In the genomic region with DNA sequence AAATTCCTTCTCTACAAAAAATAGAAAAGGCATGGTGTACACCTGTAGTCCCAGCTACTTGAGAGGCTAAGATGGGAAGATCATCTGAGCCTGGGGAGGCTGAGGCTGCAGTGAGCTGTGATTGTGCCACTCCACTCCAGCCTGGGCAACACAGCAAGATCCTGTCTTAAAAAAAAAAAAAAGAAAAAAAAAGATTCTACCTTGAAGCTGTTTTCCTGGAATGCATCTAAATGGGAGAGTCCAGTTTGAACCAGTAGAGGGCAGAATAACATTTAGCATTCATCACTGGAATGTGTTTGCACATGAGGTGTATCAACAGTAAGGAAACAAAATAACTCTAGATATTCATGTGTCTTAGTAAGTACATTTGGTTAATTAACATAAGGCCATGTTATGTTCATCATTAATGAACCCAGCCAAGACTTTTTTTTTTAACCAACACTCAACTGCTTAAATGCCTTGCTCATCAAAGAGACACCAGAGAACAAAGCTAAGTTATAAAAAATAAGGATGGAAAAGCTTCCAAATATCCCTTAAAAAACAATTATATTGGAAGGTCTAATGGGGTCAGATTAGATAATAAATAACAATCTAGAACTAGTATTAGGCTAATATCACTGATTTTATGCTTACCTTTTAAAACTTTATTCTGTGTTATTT, we compare ENCODE assay signal across 8 cellular contexts. TPM values are rescaled to one million over a fixed set of nuclear protein-coding genes. Genes with fewer than 3 reads are reported as not detected.
DNase-seq lines count a peak whose midpoint lies in the region; ATAC-seq, FAIRE-seq and TF ChIP-seq lines count a peak whose summit lies in the region.

No MANE protein-coding gene starts in this region.

- H2BK5ac ChIP-seq in IMR-90 (ENCODE audit: low read depth, low read length, poor library complexity, severe bottlenecking), result no peak overlapping the region

- no peaks in the 10 kb centered on the region for H3K36me3 Mint-ChIP-seq in activated CD8-positive, alpha-beta T cell treated with anti-CD3 and anti-CD28 coated beads, Interleukin-2, amount 10 ng/mL, durations not matched to agents 7 days and 5 days (ENCODE audit: low read depth)

- TF ChIP-seq POLR2A in IMR-90 (IDR thresholded peaks at IDR 0.05; ENCODE audit: low read depth, low read length) (no peak), thyroid gland (IDR thresholded peaks at IDR 0.05) (no peak)

- H3K27ac ChIP-seq in IMR-90 (ENCODE audit: insufficient read depth, low read length) (no peak overlapping the region), iPS DF 6.9 (ENCODE audit: low read length) (no peak overlapping the region), thyroid gland (no peak overlapping the region), caudate nucleus (ENCODE audit: low read depth, low read length) (no peak overlapping the region)

- no peaks in the 10 kb centered on the region for H3K9me1 ChIP-seq in IMR-90 (ENCODE audit: insufficient read depth, low read length)

- peak; percentile 89 for TF ChIP-seq RAD21 in IMR-90 (IDR thresholded peaks at IDR 0.05; ENCODE audit: low read length)

- no peak for FAIRE-seq in D721Med (lab: Jason Lieb, UNC)

- H4K8ac ChIP-seq in IMR-90 (ENCODE audit: low read depth in 2 of 2, low read length in 2 of 2), result no peak overlapping the region

- H3K4me1 Mint-ChIP-seq in activated CD8-positive, alpha-beta T cell treated with anti-CD3 and anti-CD28 coated beads, Interleukin-2, amount 10 ng/mL, durations not matched to agents 7 days and 5 days (ENCODE audit: low read depth), result no peaks in the 10 kb centered on the region

- H4K5ac ChIP-seq in IMR-90 (ENCODE audit: low read depth, low read length), result no peak overlapping the region

- no peak overlapping the region for H3K27ac Mint-ChIP-seq in activated CD8-positive, alpha-beta T cell treated with anti-CD3 and anti-CD28 coated beads, Interleukin-2, amount 10 ng/mL, durations not matched to agents 7 days and 5 days

- H3K9me3 Mint-ChIP-seq in activated CD8-positive, alpha-beta T cell treated with anti-CD3 and anti-CD28 coated beads, Interleukin-2, amount 10 ng/mL, durations not matched to agents 7 days and 5 days (ENCODE audit: insufficient read depth), result no peaks in the 10 kb centered on the region

- intact Hi-C loops in IMR-90 (cut with micrococcal nuclease) (loop anchor here (1.0 to 2.0 kb wide), 3 partner anchors 91 to 323 kb away; no protein-coding TSS in a partner anchor), thyroid gland (cut with DNase I) (loop anchor here (10.0 kb wide), 1 partner anchor 329 kb away; no protein-coding TSS in a partner anchor)

- no peak overlapping the region for H3K18ac ChIP-seq in IMR-90 (ENCODE audit: low read depth, low read length)

- no peaks in the 10 kb centered on the region for H4K20me1 ChIP-seq in IMR-90 (ENCODE audit: insufficient read depth, low read length)

- in situ Hi-C loops in IMR-90 (cut with MboI; ENCODE audit: low sequenced_read_pairs), result no loop called here

- H2BK120ac ChIP-seq in IMR-90 (ENCODE audit: low read depth, low read length), result no peak overlapping the region

- no peak overlapping the region for H2AFZ ChIP-seq in IMR-90 (replicated peaks; ENCODE audit: low read length, poor library complexity)

- CTCF ChIA-PET in IMR-90 (lab: Yijun Ruan, JAX), result interaction anchor here (0.5 to 2.6 kb wide), 20 partner anchors 10 to 334 kb away, joined by 3 to 20 read pairs (median 3); a partner anchor contains a TSS
- CTCF ChIA-PET in activated CD8-positive, alpha-beta T cell treated with anti-CD3 and anti-CD28 coated beads, Interleukin-2, amount 10 ng/mL, durations not matched to agents 7 days and 5 days (lab: Charles Lee), result interaction anchor here (0.7 to 3.2 kb wide), 32 partner anchors 9 to 347 kb away, joined by 3 to 16 read pairs (median 4); no protein-coding TSS in a partner anchor

- H3K4me1 ChIP-seq in IMR-90 (ENCODE audit: control insufficient read depth, insufficient read depth, low read length) (no peaks in the 10 kb centered on the region), iPS DF 6.9 (ENCODE audit: control insufficient read depth, insufficient read depth, low read length) (no peaks in the 10 kb centered on the region), thyroid gland (no peaks in the 10 kb centered on the region)

- no peak overlapping the region for H3K4me3 Mint-ChIP-seq in activated CD8-positive, alpha-beta T cell treated with anti-CD3 and anti-CD28 coated beads, Interleukin-2, amount 10 ng/mL, durations not matched to agents 7 days and 5 days

- H3K4me3 ChIP-seq in IMR-90 (ENCODE audit: insufficient read depth, low read depth, low read length), result no peak overlapping the region
- H3K4me3 ChIP-seq in iPS DF 6.9 (ENCODE audit: low read length), result no peak overlapping the region
- no peak overlapping the region for H3K4me3 ChIP-seq in thyroid gland (replicated peaks in 1 of 3)

- no peak overlapping the region for H2BK20ac ChIP-seq in IMR-90 (ENCODE audit: low read depth, low read length)

- no peak overlapping the region for H3K56ac ChIP-seq in IMR-90 (ENCODE audit: extremely low read depth, insufficient read depth, low read length)

- H4K91ac ChIP-seq in IMR-90 (ENCODE audit: insufficient read depth, low read depth, low read length), result no peak overlapping the region

- peaks cover 15% of the 10 kb centered on the region for H3K27me3 Mint-ChIP-seq in activated CD8-positive, alpha-beta T cell treated with anti-CD3 and anti-CD28 coated beads, Interleukin-2, amount 10 ng/mL, durations not matched to agents 7 days and 5 days (ENCODE audit: low read depth)

- H2AK5ac ChIP-seq in IMR-90 (ENCODE audit: low read depth, low read length), result no peak overlapping the region

- TF ChIP-seq CTCF in D721Med (IDR thresholded peaks at IDR 0.05; ENCODE audit: insufficient read depth, missing control alignments), result peak; percentile 57
- peak; percentile 83 for TF ChIP-seq CTCF in IMR-90 (conservative IDR thresholded peaks at IDR 0.05; ENCODE audit: low read depth, low read length)
- TF ChIP-seq CTCF in thyroid gland (IDR thresholded peaks at IDR 0.05), result peak in 5 of 6 experiments; percentile 43 to 84 (median 67)

- dilution Hi-C loops in IMR-90 (cut with HindIII; ENCODE audit: low sequenced_read_pairs, unreplicated experiment), result no loop called here

- H3K36me3 ChIP-seq in IMR-90 (ENCODE audit: control insufficient read depth, insufficient read depth, low read length), result no peaks in the 10 kb centered on the region
- no peaks in the 10 kb centered on the region for H3K36me3 ChIP-seq in iPS DF 6.9 (ENCODE audit: control insufficient read depth, insufficient read depth, low read length)
- H3K36me3 ChIP-seq in thyroid gland, result no peaks in the 10 kb centered on the region

- H2BK15ac ChIP-seq in IMR-90 (ENCODE audit: low read depth, low read length), result no peak overlapping the region

- no peak overlapping the region for H3K4me2 ChIP-seq in IMR-90 (ENCODE audit: low read depth, low read length)

- ATAC-seq in GM18858 (IDR thresholded peaks at IDR 0.05; ENCODE audit: unreplicated experiment) (peak; percentile 53), IMR-90 (ENCODE audit: low read depth) (peak; percentile 75)
- ATAC-seq in activated CD8-positive, alpha-beta T cell treated with anti-CD3 and anti-CD28 coated beads, Interleukin-2, amount 10 ng/mL, durations not matched to agents 7 days and 5 days, result peak; percentile 65

- POLR2A ChIA-PET in IMR-90 (lab: Charles Lee; ENCODE audit: unreplicated experiment), result interaction anchor here (0.6 kb wide), 2 partner anchors 213 to 787 kb away, joined by 3 to 11 read pairs; no protein-coding TSS in a partner anchor
- POLR2A ChIA-PET in activated CD8-positive, alpha-beta T cell treated with anti-CD3 and anti-CD28 coated beads, Interleukin-2, amount 10 ng/mL, durations not matched to agents 7 days and 5 days (lab: Charles Lee), result no interaction called here

- H3K27me3 ChIP-seq in IMR-90 (ENCODE audit: control insufficient read depth, insufficient read depth, low read length), result no peaks in the 10 kb centered on the region
- H3K27me3 ChIP-seq in iPS DF 6.9 (ENCODE audit: control insufficient read depth, insufficient read depth, low read length), result peaks cover 2% of the 10 kb centered on the region; the same call in 1 of the 2 replicates
- no peaks in the 10 kb centered on the region for H3K27me3 ChIP-seq in thyroid gland

- H3K23ac ChIP-seq in IMR-90 (ENCODE audit: low read depth, low read length), result no peak overlapping the region

- H2AK9ac ChIP-seq in IMR-90 (replicated peaks; ENCODE audit: low read depth, low read length, poor library complexity), result no peak overlapping the region

- no peak overlapping the region for H3K14ac ChIP-seq in IMR-90 (replicated peaks; ENCODE audit: low read depth, low read length)

- no peak overlapping the region for H3K9ac ChIP-seq in IMR-90 (ENCODE audit: low read depth, low read length)

- H3K9me3 ChIP-seq in IMR-90 (ENCODE audit: control insufficient read depth, insufficient read depth, low read length) (no peaks in the 10 kb centered on the region), iPS DF 6.9 (ENCODE audit: control insufficient read depth, insufficient read depth, low read length) (no peaks in the 10 kb centered on the region), thyroid gland (no peaks in the 10 kb centered on the region)

- no TSS peak for BruUV-seq in IMR-90 (replicated peaks; lab: Mats Ljungman, UMichigan)

- DNase-seq in D721Med (ENCODE audit: insufficient read length, low spot score) (no peak), IMR-90 (peak; percentile 68), iPS DF 6.9 (ENCODE audit: low read depth, low spot score) (peak; percentile 48), thyroid gland (no peak), caudate nucleus (lab: John Stamatoyannopoulos, UW) (no peak), NOMO-1 treated with DMSO at 0.1 percent for 48 hours (lab: John Stamatoyannopoulos, UW; ENCODE audit: unreplicated experiment) (no peak)
- peak; percentile 43 for DNase-seq in activated CD8-positive, alpha-beta T cell treated with anti-CD3 and anti-CD28 coated beads, Interleukin-2, amount 10 ng/mL, durations not matched to agents 7 days and 5 days

- H3K79me1 ChIP-seq in IMR-90 (ENCODE audit: low read depth in 1 of 2, low read length in 2 of 2), result no peaks in the 10 kb centered on the region

- H3K4ac ChIP-seq in IMR-90 (ENCODE audit: low read depth, low read length), result no peak overlapping the region

RNA-seq across cellular contexts. Expression of a gene that starts 16.1 kb away (rescaled TPM):
- 1.8 and 1.9 TPM in 2 replicates for total RNA-seq in IMR-90 (2012; rRNA removed)
- polyA plus RNA-seq in IMR-90 (2012; rRNA removed), result 0.96 and 1.4 TPM in 2 replicates
- polyA plus RNA-seq in IMR-90 (2012; cell fraction: cytosol; rRNA removed), result not detected in 2 replicates
- 1.5 and 8.6 TPM in 2 replicates for polyA plus RNA-seq in IMR-90 (2012; cell fraction: nucleus; rRNA removed; ENCODE audit: low replicate concordance)
- not detected for total RNA-seq in activated CD8-positive, alpha-beta T cell treated with anti-CD3 and anti-CD28 coated beads, Interleukin-2, amount 10 ng/mL, durations not matched to agents 7 days and 5 days
- 1 to 10 TPM in 3 of 4 donors, under 1 TPM in 1; 0.67 to 2.1 (median 1.3) TPM for total RNA-seq in thyroid gland

RNA-seq across cellular contexts. Expression of a gene that starts 25.8 kb away (rescaled TPM):
- not detected in 2 replicates for total RNA-seq in IMR-90 (2012; rRNA removed)
- not detected in 2 replicates for polyA plus RNA-seq in IMR-90 (2012; rRNA removed)
- polyA plus RNA-seq in IMR-90 (2012; cell fraction: cytosol; rRNA removed), result not detected in 2 replicates
- polyA plus RNA-seq in IMR-90 (2012; cell fraction: nucleus; rRNA removed; ENCODE audit: low replicate concordance), result not detected in 2 replicates
- not detected for total RNA-seq in activated CD8-positive, alpha-beta T cell treated with anti-CD3 and anti-CD28 coated beads, Interleukin-2, amount 10 ng/mL, durations not matched to agents 7 days and 5 days
- total RNA-seq in thyroid gland, result not detected

RNA-seq across cellular contexts. Expression of a gene that starts 57.1 kb away (rescaled TPM):
- total RNA-seq in IMR-90 (2012; rRNA removed) (not detected in 2 replicates), thyroid gland (not detected)
- polyA plus RNA-seq in IMR-90 (2012; rRNA removed), result not detected in 2 replicates
- not detected in 2 replicates for polyA plus RNA-seq in IMR-90 (2012; cell fraction: cytosol; rRNA removed)
- not detected in 2 replicates for polyA plus RNA-seq in IMR-90 (2012; cell fraction: nucleus; rRNA removed; ENCODE audit: low replicate concordance)
- not detected for total RNA-seq in activated CD8-positive, alpha-beta T cell treated with anti-CD3 and anti-CD28 coated beads, Interleukin-2, amount 10 ng/mL, durations not matched to agents 7 days and 5 days

Comparison
In these comparisons a context has a peak if more than half of its experiments do, and no peak if none do; other contexts are left out.
1. DNase-seq: peak in IMR-90 (single experiment), activated CD8-positive, alpha-beta T cell treated with anti-CD3 and anti-CD28 coated beads, Interleukin-2, amount 10 ng/mL, durations not matched to agents 7 days and 5 days (single experiment) and iPS DF 6.9 (single experiment); none in D721Med (single experiment), thyroid gland (0 of 2), caudate nucleus (0 of 61) and NOMO-1 treated with DMSO at 0.1 percent for 48 hours (single experiment).
2. Peak in every context shown above with its lines, with median percentiles within 50 percentile points of each other: CTCF ChIP-seq and ATAC-seq.